21 cellular contexts compared by ENCODE assay signal in genomic region chr17:19360772-19361171, GRCh38. TPM values are rescaled to one million over a fixed set of nuclear protein-coding genes. Genes with fewer than 3 reads are reported as not detected.
"Had no signal": no experiment of that assay in that cellular context is flagged by ENCODE, and none has a peak within 500 bp of the region (broad histone marks: within the 10 kb centered on the region; RNA-seq: fewer than 3 reads in every experiment).

No MANE protein-coding gene starts in this region.

- H3K27ac Mint-ChIP-seq: activated CD4-positive, alpha-beta memory T cell treated with anti-CD3 and anti-CD28 coated beads for 36 hours; activated naive CD8-positive, alpha-beta T cell; progenitor cell of endocrine pancreas; stimulated activated naive CD8-positive, alpha-beta T cell treated with anti-CD3 and anti-CD28 coated beads, Interleukin-15, Interleukin-2, amounts not matched to agents 100 ng/mL and 50 ng/mL, for 24 hours had no signal

- H3K27me3 ChIP-seq: adrenal gland, ascending aorta, thyroid gland, upper lobe of right lung had no signal

- H3K36me3 ChIP-seq: adrenal gland, ascending aorta, lower lobe of right lung, upper lobe of right lung had no signal

- H3K36me3 Mint-ChIP-seq: activated CD4-positive, alpha-beta memory T cell treated with anti-CD3 and anti-CD28 coated beads for 36 hours had no signal

- DNase-seq: activated CD4-positive, alpha-beta memory T cell treated with anti-CD3 and anti-CD28 coated beads for 36 hours; activated CD4-positive, alpha-beta T cell treated with anti-CD3 and anti-CD28 coated beads for 48 hours; activated CD4-positive, CD25-positive, alpha-beta regulatory T cell; lower lobe of right lung; mesendoderm; mucosa of descending colon; retina; stimulated activated CD4-positive, alpha-beta T cell treated with anti-CD3 and anti-CD28 coated beads, Interleukin-4, amount 100 ng/mL, for 24 hours; substantia nigra; thyroid gland; upper lobe of right lung had no signal

- ATAC-seq: left lobe of liver, lower lobe of right lung, mucosa of descending colon, upper lobe of right lung had no signal

- H3K27ac ChIP-seq: adrenal gland, ascending aorta, lower lobe of right lung, thyroid gland, upper lobe of right lung had no signal

- H3K9me3 ChIP-seq: adrenal gland, ascending aorta, lower lobe of right lung, mucosa of descending colon, thyroid gland, upper lobe of right lung had no signal

- H3K9me3 Mint-ChIP-seq: activated CD4-positive, alpha-beta memory T cell treated with anti-CD3 and anti-CD28 coated beads for 36 hours; stimulated activated naive CD8-positive, alpha-beta T cell treated with anti-CD3 and anti-CD28 coated beads, Interleukin-15, Interleukin-2, amounts not matched to agents 100 ng/mL and 50 ng/mL, for 24 hours; T-helper 1 cell treated with Interleukin-12 subunit alpha and Interleukin-12 subunit beta and Interleukin-4 antibody, amounts not matched to agents 30 μg/mL and 1 μg/mL, for 36 hours had no signal

- H3K4me3 ChIP-seq: adrenal gland, ascending aorta, coronary artery, lower lobe of right lung, mucosa of descending colon, thyroid gland, upper lobe of right lung had no signal

- H3K4me1 ChIP-seq: ascending aorta, upper lobe of right lung had no signal

RNA-seq across cellular contexts. Expression of gene MFAP4, which starts 26.2 kb away (rescaled TPM):
- total RNA-seq: activated CD4-positive, alpha-beta memory T cell treated with anti-CD3 and anti-CD28 coated beads for 36 hours; epithelial cell of proximal tubule; glomerular endothelial cell had no signal
